Comparison of ENCODE assay signal across 16 cellular contexts in the genomic region with DNA sequence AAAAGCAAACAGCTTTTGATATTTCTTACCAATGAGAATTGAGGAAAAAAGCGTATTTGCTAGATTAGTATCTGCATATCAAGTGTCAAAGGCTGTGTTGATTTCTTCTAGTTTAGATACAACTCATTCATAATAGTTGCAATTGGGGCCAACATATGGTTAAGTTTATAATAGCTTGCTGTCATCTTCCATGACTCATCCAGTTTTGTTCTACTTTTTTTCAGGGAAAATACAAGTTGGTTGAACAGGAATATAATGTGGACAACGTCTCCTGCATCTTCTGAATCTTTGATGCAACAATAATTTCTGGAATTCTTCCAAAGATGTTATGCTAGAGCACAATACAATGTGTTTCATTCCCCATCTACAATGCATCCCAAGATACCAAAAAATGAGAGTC.
"Had no signal": no experiment of that assay in that cellular context is flagged by ENCODE, and none has a peak within 500 bp of the region (broad histone marks: within the 10 kb centered on the region; RNA-seq: fewer than 3 reads in every experiment).

No MANE protein-coding gene starts in this region.

- H3K4me3 ChIP-seq: ascending aorta, gastrocnemius medialis, left ventricle myocardium inferior, pancreas, upper lobe of left lung had no signal

- DNase-seq: activated CD4-positive, alpha-beta memory T cell treated with anti-CD3 and anti-CD28 coated beads for 36 hours; activated naive CD8-positive, alpha-beta T cell treated with anti-CD3 and anti-CD28 coated beads, Interleukin-2, amount 10 ng/mL, durations not matched to agents 7 days and 5 days; caudate nucleus; cortex of kidney; effector memory CD4-positive, alpha-beta T cell; erythroblast; gastrocnemius medialis; kidney; left ventricle myocardium inferior; pancreas; stimulated activated CD4-positive, alpha-beta T cell treated with anti-CD3 and anti-CD28 coated beads, Interleukin-4, amount 100 ng/mL, for 1 hour; stimulated activated CD8-positive, alpha-beta memory T cell treated with anti-CD3 and anti-CD28 coated beads, Interleukin-4, amount 100 ng/mL, for 48 hours; stimulated activated naive CD8-positive, alpha-beta T cell treated with anti-CD3 and anti-CD28 coated beads, Interleukin-15, Interleukin-2, amounts not matched to agents 100 U/mL and 50 U/mL, for 24 hours; SW 1271; upper lobe of left lung had no signal
